In genomic region chr7:97957962-97958452, GRCh38 we compare ENCODE assay signal across 7 cellular contexts. TPM values are rescaled to one million over a fixed set of nuclear protein-coding genes. Genes with fewer than 3 reads are reported as not detected.
"Had no signal": no experiment of that assay in that cellular context is flagged by ENCODE, and none has a peak within 500 bp of the region (broad histone marks: within the 10 kb centered on the region; RNA-seq: fewer than 3 reads in every experiment).

No MANE protein-coding gene starts in this region.

RNA-seq across cellular contexts. Expression of gene OCM2, which starts 32.0 kb away (rescaled TPM):
- total RNA-seq: GM23338, H1, H9, HepG2, HFFc6, HT1080 had no signal
- polyA plus RNA-seq: GM23338, H1, HepG2, IgD-negative memory B cell had no signal
